Comparison of ENCODE assay signal across 8 cellular contexts in the genomic region with DNA sequence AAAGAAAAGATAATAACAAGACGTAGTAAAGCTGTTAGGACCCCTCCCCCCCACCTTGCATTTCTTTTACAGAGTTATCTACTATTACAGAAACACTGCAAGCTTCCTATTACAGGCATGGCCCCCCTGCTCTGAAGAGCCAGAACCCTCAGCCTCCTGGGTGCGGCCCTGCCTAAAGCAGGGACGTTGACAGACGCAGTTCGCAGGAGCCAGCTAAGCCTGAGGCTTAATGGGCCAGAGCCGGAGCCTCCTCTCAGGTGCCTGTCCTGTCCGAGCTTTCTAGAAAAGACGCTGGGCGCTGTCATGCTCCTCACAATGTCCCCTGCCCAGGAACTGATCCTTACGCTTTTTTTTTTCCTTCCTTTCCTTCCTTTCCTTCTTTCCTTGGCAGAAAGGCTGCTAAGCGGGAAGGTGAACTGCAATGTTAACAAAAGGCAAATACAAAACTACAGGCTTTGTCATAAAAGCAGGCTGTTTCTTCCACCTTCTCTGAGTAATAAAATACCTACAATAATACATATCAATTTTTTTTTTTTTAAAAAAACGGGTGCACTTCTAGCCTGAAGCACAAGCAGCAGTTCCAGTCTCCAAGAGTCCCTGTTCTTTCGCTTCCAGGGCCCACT. TPM values are rescaled to one million over a fixed set of nuclear protein-coding genes. Genes with fewer than 3 reads are reported as not detected.
A peak's percentile ranks its signal among the peaks of the same experiment; 100 is the strongest.
DNase-seq lines count a peak whose midpoint lies in the region; ATAC-seq and TF ChIP-seq lines count a peak whose summit lies in the region.

No MANE protein-coding gene starts in this region.

- peak overlapping the region; percentile 53 for H3K4me3 ChIP-seq in suprapubic skin

- no peak overlapping the region for H3K27ac ChIP-seq in suprapubic skin

- WGBS in suprapubic skin, result 50% methylated on average over 13 of the region's 13 CpGs

- no peak for TF ChIP-seq EP300 in suprapubic skin (IDR thresholded peaks at IDR 0.05)

- H3K4me1 Mint-ChIP-seq in activated T-helper 17 cell treated with anti-CD3 and anti-CD28 coated beads, Interleukin-2, amount 50 U/mL, for 72 hours, result peaks cover 8% of the 10 kb centered on the region

- no peak for ATAC-seq in activated T-helper 17 cell treated with anti-CD3 and anti-CD28 coated beads, Interleukin-2, amount 50 U/mL, for 72 hours (replicated peaks)
- no peak for ATAC-seq in left lobe of liver

- peak; percentile 51 for DNase-seq in activated CD8-positive, alpha-beta memory T cell treated with anti-CD3 and anti-CD28 coated beads, Interleukin-2, amount 50 U/mL, for 48 hours
- no peak for DNase-seq in activated CD8-positive, alpha-beta memory T cell treated with anti-CD3 and anti-CD28 coated beads, Interleukin-2, amount 50 U/mL, for 4 hours
- peak; percentile 28 for DNase-seq in left lobe of liver (ENCODE audit: low spot score)
- peak in 1 of 2 donors; percentile 69 for DNase-seq in suprapubic skin (ENCODE audit: low spot score in 2 of 2)
- DNase-seq in cerebellum (ENCODE audit: low spot score), result no peak
- no peak for DNase-seq in NCI-H1436 (lab: John Stamatoyannopoulos, UW)
- DNase-seq in NOMO-1 treated with DMSO at 0.1 percent for 48 hours (lab: John Stamatoyannopoulos, UW; ENCODE audit: unreplicated experiment), result no peak

- no peak for TF ChIP-seq CTCF in suprapubic skin (IDR thresholded peaks at IDR 0.05)

- H3K36me3 ChIP-seq in suprapubic skin, result no peaks in the 10 kb centered on the region

- H3K27me3 Mint-ChIP-seq in activated T-helper 17 cell treated with anti-CD3 and anti-CD28 coated beads, Interleukin-2, amount 50 U/mL, for 72 hours, result peaks cover 56% of the 10 kb centered on the region

- H3K4me3 Mint-ChIP-seq in activated T-helper 17 cell treated with anti-CD3 and anti-CD28 coated beads, Interleukin-2, amount 50 U/mL, for 72 hours, result peak overlapping the region; percentile 13

- no peaks in the 10 kb centered on the region for H3K9me3 ChIP-seq in suprapubic skin

- no peak for TF ChIP-seq POLR2A in suprapubic skin (IDR thresholded peaks at IDR 0.05)

- H3K4me1 ChIP-seq in suprapubic skin, result peaks cover 34% of the 10 kb centered on the region

- H3K27me3 ChIP-seq in suprapubic skin, result peaks cover 88% of the 10 kb centered on the region

- H3K27ac Mint-ChIP-seq in activated T-helper 17 cell treated with anti-CD3 and anti-CD28 coated beads, Interleukin-2, amount 50 U/mL, for 72 hours, result no peak overlapping the region

- no peaks in the 10 kb centered on the region for H3K9me3 Mint-ChIP-seq in activated T-helper 17 cell treated with anti-CD3 and anti-CD28 coated beads, Interleukin-2, amount 50 U/mL, for 72 hours

- H3K36me3 Mint-ChIP-seq in activated T-helper 17 cell treated with anti-CD3 and anti-CD28 coated beads, Interleukin-2, amount 50 U/mL, for 72 hours (ENCODE audit: low read depth), result peaks cover 6% of the 10 kb centered on the region

RNA-seq across cellular contexts. Expression of a gene that starts 11.4 kb away (rescaled TPM):
- total RNA-seq in activated T-helper 17 cell treated with anti-CD3 and anti-CD28 coated beads, Interleukin-2, amount 50 U/mL, for 72 hours, result not detected
- not detected for total RNA-seq in left lobe of liver
- total RNA-seq in suprapubic skin, result under 1 TPM in 1 of 4 donors, not detected in 3; 0.56 TPM
- total RNA-seq in cerebellum, result not detected

RNA-seq across cellular contexts. Expression of a gene that starts 49.6 kb away (rescaled TPM):
- 10 to 100 TPM; 20.5 to 37.4 TPM for total RNA-seq in activated T-helper 17 cell treated with anti-CD3 and anti-CD28 coated beads, Interleukin-2, amount 50 U/mL, for 72 hours
- 7.2 TPM for total RNA-seq in left lobe of liver
- total RNA-seq in suprapubic skin, result 10 to 100 TPM; 18.8 to 51.5 (median 31.8) TPM
- total RNA-seq in cerebellum, result 32.4 TPM

Comparison
In these comparisons a context has a peak if more than half of its experiments do, and no peak if none do; other contexts are left out.
1. DNase-seq: peak in activated CD8-positive, alpha-beta memory T cell treated with anti-CD3 and anti-CD28 coated beads, Interleukin-2, amount 50 U/mL, for 48 hours (single experiment) and left lobe of liver (single experiment); none in activated CD8-positive, alpha-beta memory T cell treated with anti-CD3 and anti-CD28 coated beads, Interleukin-2, amount 50 U/mL, for 4 hours (single experiment), cerebellum (single experiment), NCI-H1436 (single experiment) and NOMO-1 treated with DMSO at 0.1 percent for 48 hours (single experiment).